ENCODE assay signal across 17 cellular contexts in the genomic region with DNA sequence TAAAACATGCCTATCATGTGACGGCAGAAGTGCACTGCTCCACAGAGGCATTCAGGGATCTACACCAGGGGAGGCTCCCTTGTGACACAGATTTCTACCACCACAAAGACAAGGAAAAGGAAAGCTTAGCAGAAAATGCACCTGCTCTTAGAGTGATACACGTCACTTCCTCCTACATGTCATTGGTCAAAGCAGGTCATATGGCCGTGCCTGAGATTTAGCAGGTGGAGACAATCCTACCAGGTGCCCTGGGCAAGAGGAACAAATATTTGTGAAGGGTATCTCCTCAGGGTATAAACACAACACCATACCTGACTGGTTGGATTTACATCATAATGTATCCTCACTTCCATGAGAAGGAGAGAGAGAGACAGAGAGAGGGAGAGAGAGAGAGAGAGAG.
DNase-seq lines count a peak whose midpoint lies in the region; ATAC-seq, FAIRE-seq and TF ChIP-seq lines count a peak whose summit lies in the region.
"Had no signal": no experiment of that assay in that cellular context is flagged by ENCODE, and none has a peak within 500 bp of the region (broad histone marks: within the 10 kb centered on the region; RNA-seq: fewer than 3 reads in every experiment).

No MANE protein-coding gene starts in this region.

- no peak overlapping the region for H3K27ac ChIP-seq in HEK293 (ENCODE audit: extremely low read depth, low read depth, low read length)
- no peak overlapping the region for H3K27ac ChIP-seq in H1 (ENCODE audit: low read depth, low read length)
- H3K27ac ChIP-seq: GM23248 had no signal

- no peak overlapping the region for H2BK15ac ChIP-seq in H1 (ENCODE audit: low read length)

- H3K27me3 Mint-ChIP-seq in progenitor cell of endocrine pancreas = peaks cover 46% of the 10 kb centered on the region

- TF ChIP-seq RAD21 in H1 (IDR thresholded peaks at IDR 0.05 in 1 of 2, conservative IDR thresholded peaks at IDR 0.05 in 1 of 2; ENCODE audit: low read depth in 2 of 2, low read length in 2 of 2) = no peak

- POLR2A ChIA-PET in HEK293 (lab: Yijun Ruan, JAX) = no interaction called here
- POLR2A ChIA-PET in H1 (lab: Charles Lee; ENCODE audit: partially characterized antibody) = no interaction called here

- H3K27me3 ChIP-seq in H1 (replicated peaks in 1 of 4; ENCODE audit: control insufficient read depth in 3 of 4, extremely low read depth in 1 of 4, insufficient read depth in 3 of 4, low read length in 3 of 4) = no peaks in the 10 kb centered on the region

- no peaks in the 10 kb centered on the region for H3K79me2 ChIP-seq in H1 (ENCODE audit: control insufficient read depth in 1 of 2, insufficient read depth in 2 of 2, low read length in 2 of 2)

- no peaks in the 10 kb centered on the region for H3K23me2 ChIP-seq in H1 (ENCODE audit: low read depth, low read length)

- WGBS in H1 (ENCODE audit: extremely low coverage in 1 of 2, insufficient coverage in 1 of 2, insufficient read length in 1 of 2, insufficient replicate concordance in 2 of 2, low coverage in 1 of 2, low lambda C conversion rate in 2 of 2, missing lambda C conversion rate in 1 of 2), 2 experiments = 98% methylated on average over 3 of the region's 3 CpGs; no CpG with 5 or more reads in 1 of the 2 experiments

- no peak for TF ChIP-seq CTCF in HEK293 (tag by site-specific recombination; IDR thresholded peaks at IDR 0.05)
- TF ChIP-seq CTCF in H1 (IDR thresholded peaks at IDR 0.05; ENCODE audit: control extremely low read depth in 1 of 3, insufficient read depth in 1 of 3, low read depth in 1 of 3, low read length in 3 of 3) = no peak
- TF ChIP-seq CTCF in progenitor cell of endocrine pancreas (IDR thresholded peaks at IDR 0.05; ENCODE audit: unreplicated experiment) = no peak

- no peak overlapping the region for H3K56ac ChIP-seq in H1 (replicated peaks; ENCODE audit: insufficient read length, low read depth, low read length)

- no peak overlapping the region for H4K91ac ChIP-seq in H1 (replicated peaks; ENCODE audit: insufficient read length, low read length)

- no peak for FAIRE-seq in H1 (lab: Jason Lieb, UNC)
- FAIRE-seq: G401.6, GM12892 had no signal

- no peak overlapping the region for H2BK120ac ChIP-seq in H1 (replicated peaks; ENCODE audit: low read depth, low read length)

- no peaks in the 10 kb centered on the region for H3K4me1 Mint-ChIP-seq in progenitor cell of endocrine pancreas (ENCODE audit: low read depth)
- H3K4me1 Mint-ChIP-seq: CD4-positive, alpha-beta memory T cell had no signal

- no peak overlapping the region for H2AFZ ChIP-seq in H1 (ENCODE audit: low read length)
- H2AFZ ChIP-seq: GM23248 had no signal

- CTCF ChIA-PET in HEK293 (lab: Yijun Ruan, JAX) = no interaction called here
- CTCF ChIA-PET in H1 (lab: Charles Lee; ENCODE audit: partially characterized antibody) = no interaction called here

- TF ChIP-seq EP300 in H1 (IDR thresholded peaks at IDR 0.05; ENCODE audit: borderline replicate concordance in 1 of 2, low read depth in 2 of 2, low read length in 2 of 2) = no peak

- H2BK12ac ChIP-seq in H1 (ENCODE audit: low read depth, low read length) = peak overlapping the region; percentile 20; the same call in 1 of the 2 replicates

- H3K4me1 ChIP-seq in HEK293 (ENCODE audit: control insufficient read depth, insufficient read depth, low read length) (no peaks in the 10 kb centered on the region), H1 (replicated peaks in 1 of 4; ENCODE audit: control insufficient read depth in 3 of 4, insufficient read depth in 4 of 4, low read length in 3 of 4) (peaks cover 15 to 41% (median 33%) of the 10 kb centered on the region in 4 experiments)
- H3K4me1 ChIP-seq: Caco-2 had no signal

- no peak overlapping the region for H4K8ac ChIP-seq in H1 (ENCODE audit: extremely low read depth, insufficient read depth, low read length)

- H3K27ac Mint-ChIP-seq in progenitor cell of endocrine pancreas = no peak overlapping the region
- H3K27ac Mint-ChIP-seq: CD4-positive, alpha-beta memory T cell; HFFc6 had no signal

- H3K9ac ChIP-seq in H1 (replicated peaks in 1 of 4; ENCODE audit: extremely low read depth in 1 of 4, low read depth in 3 of 4, low read length in 3 of 4) = no peak overlapping the region
- H3K9ac ChIP-seq: GM23248 had no signal

- no peaks in the 10 kb centered on the region for H4K20me1 ChIP-seq in H1 (replicated peaks in 1 of 2; ENCODE audit: control insufficient read depth in 1 of 2, insufficient read depth in 2 of 2, low read length in 2 of 2)

- no peaks in the 10 kb centered on the region for H3K79me1 ChIP-seq in H1 (ENCODE audit: low read depth, low read length)

- H3K14ac ChIP-seq in H1 (ENCODE audit: insufficient read length) = no peak overlapping the region

- no peak overlapping the region for H3K4me3 Mint-ChIP-seq in progenitor cell of endocrine pancreas (ENCODE audit: low read depth)
- H3K4me3 Mint-ChIP-seq: CD4-positive, alpha-beta memory T cell; H9; HFFc6 had no signal

- no peak overlapping the region; the same call in 1 of the 2 replicates for H2BK20ac ChIP-seq in H1 (ENCODE audit: low read length)

- ATAC-seq in stimulated activated naive CD8-positive, alpha-beta T cell treated with anti-CD3 and anti-CD28 coated beads, Interleukin-15, Interleukin-2, amounts not matched to agents 100 U/mL and 50 U/mL, for 24 hours = no peak
- ATAC-seq in GM21390 (IDR thresholded peaks at IDR 0.05; ENCODE audit: unreplicated experiment) = no peak
- ATAC-seq: HCT116 had no signal

- H3K4me2 ChIP-seq in H1 (ENCODE audit: insufficient read depth in 1 of 2, low read depth in 2 of 2, low read length in 2 of 2) = no peak overlapping the region

- H3K4ac ChIP-seq in H1 (replicated peaks; ENCODE audit: insufficient read length, low read depth, low read length) = no peak overlapping the region

- H3K9me3 ChIP-seq in HEK293 (ENCODE audit: control insufficient read depth, insufficient read depth, low read depth, low read length) (no peaks in the 10 kb centered on the region), H1 (ENCODE audit: insufficient read depth in 2 of 2, low read depth in 1 of 2, low read length in 1 of 2) (no peaks in the 10 kb centered on the region)
- H3K9me3 ChIP-seq: Caco-2 had no signal

- H3K9me3 Mint-ChIP-seq in progenitor cell of endocrine pancreas (ENCODE audit: low read depth) = no peaks in the 10 kb centered on the region

- H2AK5ac ChIP-seq in H1 (ENCODE audit: low read depth, low read length) = peak overlapping the region; percentile 5; the same call in 1 of the 2 replicates

- TF ChIP-seq POLR2A in H1 (IDR thresholded peaks at IDR 0.05; ENCODE audit: control extremely low read depth in 1 of 2, low read depth in 2 of 2, low read length in 2 of 2) = no peak

- H4K5ac ChIP-seq in H1 (ENCODE audit: insufficient read length, low read depth, low read length) = no peak overlapping the region

- no peaks in the 10 kb centered on the region for H3K36me3 ChIP-seq in HEK293 (ENCODE audit: control insufficient read depth in 2 of 2, insufficient read depth in 1 of 2, low read length in 2 of 2)
- H3K36me3 ChIP-seq in H1 (ENCODE audit: control insufficient read depth in 2 of 4, insufficient read depth in 4 of 4, low read length in 3 of 4) = no peaks in the 10 kb centered on the region

- no peak overlapping the region for H2BK5ac ChIP-seq in H1 (ENCODE audit: low read depth, low read length)

- H3K18ac ChIP-seq in H1 (ENCODE audit: extremely low read depth, low read length) = no peak overlapping the region

- H3K36me3 Mint-ChIP-seq in progenitor cell of endocrine pancreas (ENCODE audit: insufficient read depth) = no peaks in the 10 kb centered on the region
- H3K36me3 Mint-ChIP-seq: CD4-positive, alpha-beta memory T cell had no signal

- DNase-seq in COLO668 (lab: John Stamatoyannopoulos, UW; ENCODE audit: unreplicated experiment) (peak; percentile 23), H1 (ENCODE audit: low read depth in 1 of 2, low spot score in 2 of 2) (no peak), progenitor cell of endocrine pancreas (ENCODE audit: low spot score, unreplicated experiment) (no peak)
- no peak for DNase-seq in stimulated activated naive CD8-positive, alpha-beta T cell treated with anti-CD3 and anti-CD28 coated beads, Interleukin-15, Interleukin-2, amounts not matched to agents 100 U/mL and 50 U/mL, for 24 hours
- DNase-seq: C1 segment of cervical spinal cord; Caco-2; CD4-positive, alpha-beta memory T cell; DMS153; DND-41; GM23248; H9; HFFc6 had no signal

- H3K4me3 ChIP-seq in HEK293 (ENCODE audit: low read depth, low read length) = no peak overlapping the region
- no peak overlapping the region for H3K4me3 ChIP-seq in H1 (ENCODE audit: extremely low read depth in 1 of 4, insufficient read depth in 2 of 4, low read depth in 3 of 4, low read length in 4 of 4)
- H3K4me3 ChIP-seq: GM23248 had no signal

- H3K23ac ChIP-seq in H1 (ENCODE audit: insufficient read length) = no peak overlapping the region

TF ChIP-seq in HEK293, 187 proteins besides CTCF, POLR2A, EP300 and RAD21:
- TF ChIP-seq ZNF596 (tag by site-specific recombination; IDR thresholded peaks at IDR 0.05) (peak; percentile 40; the same call in 1 of the 2 replicates), ZNF184 (tag by site-specific recombination; IDR thresholded peaks at IDR 0.05) (no peak)

TF ChIP-seq in H1, 55 proteins besides CTCF, POLR2A, EP300 and RAD21 (continues in another document):
- TF ChIP-seq EGR1 (IDR thresholded peaks at IDR 0.05; ENCODE audit: borderline replicate concordance, low read depth, low read length) (no peak), HDAC2 (IDR thresholded peaks at IDR 0.05; ENCODE audit: borderline replicate concordance in 1 of 2, low read depth in 2 of 2, low read length in 2 of 2) (no peak), JUN (IDR thresholded peaks at IDR 0.05; ENCODE audit: low read depth, low read length) (no peak), ATF3 (IDR thresholded peaks at IDR 0.05; ENCODE audit: insufficient read depth, low read depth, low read length) (no peak), SIN3A (conservative IDR thresholded peaks at IDR 0.05 in 1 of 2, IDR thresholded peaks at IDR 0.05 in 1 of 2; ENCODE audit: low read depth in 1 of 2, low read length in 2 of 2) (no peak), BRCA1 (IDR thresholded peaks at IDR 0.05; ENCODE audit: low read depth, low read length) (no peak), SRF (IDR thresholded peaks at IDR 0.05; ENCODE audit: low read depth, low read length) (no peak), RFX5 (IDR thresholded peaks at IDR 0.05; ENCODE audit: borderline replicate concordance, low read depth, low read length) (no peak), USF2 (IDR thresholded peaks at IDR 0.05; ENCODE audit: low read length) (no peak)
